In genomic region chr3:34015204-34016142, GRCh38 we compare ENCODE assay signal across 1 cellular context.
TF ChIP-seq lines count a peak whose summit lies in the region.

No MANE protein-coding gene starts in this region.

TF ChIP-seq in WTC11, 78 proteins besides CTCF, POLR2A, EP300 and RAD21 (continued from another document):
- TF ChIP-seq PRDM15 (CRISPR knock-in tag; IDR thresholded peaks at IDR 0.05) = no peak
